In genomic region chr3:143002083-143002712, GRCh38 we compare ENCODE assay signal across 9 cellular contexts. TPM values are rescaled to one million over a fixed set of nuclear protein-coding genes. Genes with fewer than 3 reads are reported as not detected.
DNase-seq lines count a peak whose midpoint lies in the region; ATAC-seq, FAIRE-seq and TF ChIP-seq lines count a peak whose summit lies in the region.
"Had no signal": no experiment of that assay in that cellular context is flagged by ENCODE, and none has a peak within 500 bp of the region (broad histone marks: within the 10 kb centered on the region; RNA-seq: fewer than 3 reads in every experiment).

No MANE protein-coding gene starts in this region.

- DNase-seq in ELR (ENCODE audit: low read depth) (peak; percentile 57), SKM-1 treated with dmso at 0.1 percent for 144 hours (lab: John Stamatoyannopoulos, UW; ENCODE audit: unreplicated experiment) (peak; percentile 39), H1 (ENCODE audit: low read depth in 1 of 2, low spot score in 2 of 2) (no peak), natural killer cell (no peak), NCI-H345 (lab: John Stamatoyannopoulos, UW) (no peak), occipital lobe (lab: John Stamatoyannopoulos, UW) (no peak)

- H3K79me2 ChIP-seq in H1 (ENCODE audit: control insufficient read depth in 1 of 2, insufficient read depth in 2 of 2, low read length in 2 of 2), result peaks cover 46 to 62% of the 10 kb centered on the region in 2 experiments

- H3K36me3 Mint-ChIP-seq in natural killer cell, result no peaks in the 10 kb centered on the region

- H3K56ac ChIP-seq in H1 (replicated peaks; ENCODE audit: insufficient read length, low read depth, low read length), result peak overlapping the region; percentile 59

- TF ChIP-seq EP300 in H1 (IDR thresholded peaks at IDR 0.05; ENCODE audit: borderline replicate concordance in 1 of 2, low read depth in 2 of 2, low read length in 2 of 2), result no peak

- intact Hi-C loops in natural killer cell (cut with micrococcal nuclease), result loop anchor here (5.0 kb wide), 2 partner anchors 425 to 970 kb away; partner anchors contain the start of genes ATR and DIPK2A

- H3K4me3 Mint-ChIP-seq in natural killer cell, result peak overlapping the region; percentile 99

- H2AK5ac ChIP-seq in H1 (ENCODE audit: low read depth, low read length), result no peak overlapping the region

- no peak overlapping the region; the same call in 1 of the 2 replicates for H2BK12ac ChIP-seq in H1 (ENCODE audit: low read depth, low read length)

- 0 out of 2 replicates have a peak overlapping the region, but pooled peaks have one; percentile 9 for H3K18ac ChIP-seq in H1 (ENCODE audit: extremely low read depth, low read length)

- H4K91ac ChIP-seq in H1 (replicated peaks; ENCODE audit: insufficient read length, low read length), result no peak overlapping the region

- H4K20me1 ChIP-seq in H1 (replicated peaks in 1 of 2; ENCODE audit: control insufficient read depth in 1 of 2, insufficient read depth in 2 of 2, low read length in 2 of 2), result peaks cover 3 to 6% of the 10 kb centered on the region in 2 experiments

- H2BK5ac ChIP-seq in H1 (ENCODE audit: low read depth, low read length), result peak overlapping the region; percentile 97; the same call in 1 of the 2 replicates

- no peaks in the 10 kb centered on the region for H3K27me3 ChIP-seq in H1 (replicated peaks in 1 of 4; ENCODE audit: control insufficient read depth in 3 of 4, extremely low read depth in 1 of 4, insufficient read depth in 3 of 4, low read length in 3 of 4)

- H3K27ac ChIP-seq in H1 (ENCODE audit: low read depth, low read length), result peak overlapping the region; percentile 89

- no peak overlapping the region for H3K23ac ChIP-seq in H1 (ENCODE audit: insufficient read length)

- FAIRE-seq in H1 (lab: Jason Lieb, UNC), result no peak
- FAIRE-seq: colon had no signal

- H2BK20ac ChIP-seq in H1 (ENCODE audit: low read length), result no peak overlapping the region

- ATAC-seq in GM21360 (IDR thresholded peaks at IDR 0.05; ENCODE audit: unreplicated experiment) (peak; percentile 27), HG03565 (IDR thresholded peaks at IDR 0.05; ENCODE audit: unreplicated experiment) (peak; percentile 19), natural killer cell (no peak)

- H3K4me1 Mint-ChIP-seq in natural killer cell, result peaks cover 48 to 52% of the 10 kb centered on the region in 2 donors

- peak in 1 of 2 experiments; percentile 49; a peak in 1 of 3 replicates for TF ChIP-seq POLR2A in H1 (IDR thresholded peaks at IDR 0.05; ENCODE audit: control extremely low read depth in 1 of 2, low read depth in 2 of 2, low read length in 2 of 2)

- no peak overlapping the region for H2BK15ac ChIP-seq in H1 (ENCODE audit: low read length)

- no peak overlapping the region for H3K14ac ChIP-seq in H1 (ENCODE audit: insufficient read length)

- peak overlapping the region; percentile 98; the same call in 1 of the 2 replicates for H4K8ac ChIP-seq in H1 (ENCODE audit: extremely low read depth, insufficient read depth, low read length)

- WGBS in H1 (ENCODE audit: extremely low coverage in 1 of 2, insufficient coverage in 1 of 2, insufficient read length in 1 of 2, insufficient replicate concordance in 2 of 2, low coverage in 1 of 2, low lambda C conversion rate in 2 of 2, missing lambda C conversion rate in 1 of 2), 2 experiments, result 4% methylated on average over 19 of the region's 19 CpGs; no CpG with 5 or more reads in 1 of the 2 experiments

- TF ChIP-seq RAD21 in H1 (IDR thresholded peaks at IDR 0.05 in 1 of 2, conservative IDR thresholded peaks at IDR 0.05 in 1 of 2; ENCODE audit: low read depth in 2 of 2, low read length in 2 of 2), result no peak

- no peaks in the 10 kb centered on the region for H3K9me3 Mint-ChIP-seq in natural killer cell

- no peaks in the 10 kb centered on the region for H3K9me3 ChIP-seq in H1 (ENCODE audit: insufficient read depth in 2 of 2, low read depth in 1 of 2, low read length in 1 of 2)

- 0 out of 2 replicates have a peak overlapping the region, but pooled peaks have one; percentile 24 for H2AFZ ChIP-seq in H1 (ENCODE audit: low read length)

- peaks cover 0 to 4% (median 2%) of the 10 kb centered on the region in 4 experiments; a peak in 2 of 7 replicates for H3K4me1 ChIP-seq in H1 (replicated peaks in 1 of 4; ENCODE audit: control insufficient read depth in 3 of 4, insufficient read depth in 4 of 4, low read length in 3 of 4)

- H3K79me1 ChIP-seq in H1 (ENCODE audit: low read depth, low read length), result no peaks in the 10 kb centered on the region; the same call in 1 of the 2 replicates

- H3K4ac ChIP-seq in H1 (replicated peaks; ENCODE audit: insufficient read length, low read depth, low read length), result no peak overlapping the region

- peak overlapping the region; percentile 81 to 99 (median 90) for H3K4me3 ChIP-seq in H1 (ENCODE audit: extremely low read depth in 1 of 4, insufficient read depth in 2 of 4, low read depth in 3 of 4, low read length in 4 of 4)

- peak overlapping the region; percentile 78 to 85 for H3K4me2 ChIP-seq in H1 (ENCODE audit: insufficient read depth in 1 of 2, low read depth in 2 of 2, low read length in 2 of 2)

- CTCF ChIA-PET in H1 (lab: Charles Lee; ENCODE audit: partially characterized antibody), result interaction anchor here (0.6 to 2.6 kb wide), 7 partner anchors 10 to 58 kb away, joined by 3 to 12 read pairs (median 4); no protein-coding TSS in a partner anchor

- H3K36me3 ChIP-seq in H1 (ENCODE audit: control insufficient read depth in 2 of 4, insufficient read depth in 4 of 4, low read length in 3 of 4), result no peaks in the 10 kb centered on the region

- peak overlapping the region; percentile 89 to 98 (median 94) for H3K9ac ChIP-seq in H1 (replicated peaks in 1 of 4; ENCODE audit: extremely low read depth in 1 of 4, low read depth in 3 of 4, low read length in 3 of 4)

- peak overlapping the region; percentile 99 to 100 for H3K27ac Mint-ChIP-seq in natural killer cell

- no peak overlapping the region for H2BK120ac ChIP-seq in H1 (replicated peaks; ENCODE audit: low read depth, low read length)

- no peak overlapping the region for H4K5ac ChIP-seq in H1 (ENCODE audit: insufficient read length, low read depth, low read length)

- H3K23me2 ChIP-seq in H1 (ENCODE audit: low read depth, low read length), result peaks cover 7% of the 10 kb centered on the region; the same call in 1 of the 2 replicates

- POLR2A ChIA-PET in H1 (lab: Charles Lee; ENCODE audit: partially characterized antibody), result interaction anchor here (0.7 to 3.2 kb wide), 20 partner anchors 9 to 422 kb away, joined by 3 to 25 read pairs (median 4); partner anchors contain the start of genes PAQR9 and TRPC1

- H3K27me3 Mint-ChIP-seq in natural killer cell (ENCODE audit: low read depth in 2 of 2), result peaks cover 0 to 7% of the 10 kb centered on the region in 2 donors

- TF ChIP-seq CTCF in H1 (IDR thresholded peaks at IDR 0.05; ENCODE audit: control extremely low read depth in 1 of 3, insufficient read depth in 1 of 3, low read depth in 1 of 3, low read length in 3 of 3) (no peak), natural killer cell (IDR thresholded peaks at IDR 0.05) (no peak)

TF ChIP-seq in H1, 55 proteins besides CTCF, POLR2A, EP300 and RAD21 (continues in another document):
- TF ChIP-seq ATF3 (IDR thresholded peaks at IDR 0.05; ENCODE audit: insufficient read depth, low read depth, low read length), result no peak
- TF ChIP-seq SIN3A (conservative IDR thresholded peaks at IDR 0.05 in 1 of 2, IDR thresholded peaks at IDR 0.05 in 1 of 2; ENCODE audit: low read depth in 1 of 2, low read length in 2 of 2), result no peak
- TF ChIP-seq MAFK (IDR thresholded peaks at IDR 0.05; ENCODE audit: low read depth, low read length), result no peak
- TF ChIP-seq SAP30 (IDR thresholded peaks at IDR 0.05; ENCODE audit: insufficient read depth, insufficient replicate concordance, low read length), result peak; percentile 50
- TF ChIP-seq HDAC2 (IDR thresholded peaks at IDR 0.05; ENCODE audit: borderline replicate concordance in 1 of 2, low read depth in 2 of 2, low read length in 2 of 2), result no peak
- TF ChIP-seq E2F6 (IDR thresholded peaks at IDR 0.05), result no peak; the same call in 1 of the 2 replicates
- no peak for TF ChIP-seq CHD2 (IDR thresholded peaks at IDR 0.05; ENCODE audit: low read length)
- no peak for TF ChIP-seq SIRT6 (IDR thresholded peaks at IDR 0.05; ENCODE audit: low read length)
- no peak; the same call in 1 of the 2 replicates for TF ChIP-seq CEBPB (IDR thresholded peaks at IDR 0.05; ENCODE audit: low read depth, low read length)
- TF ChIP-seq SP2 (IDR thresholded peaks at IDR 0.05; ENCODE audit: low read length), result no peak

RNA-seq across cellular contexts. Expression of gene U2SURP, which starts 0.8 kb away (rescaled TPM):
- 160 and 167 TPM in 2 replicates for total RNA-seq in H1 (2021; fragmentation: NEBNext Ultra II Directional; extraction: Animal tissue kit (Norgen Biotek cat#: 25700))
- polyA plus RNA-seq in H1 (2011; rRNA removed), result 14.4 and 22.2 TPM in 2 replicates
- 39.7 TPM for polyA plus RNA-seq in H1 (2011; cell fraction: cytosol; rRNA removed)
- polyA plus RNA-seq in H1 (2011; cell fraction: nucleus; rRNA removed), result 33.7 TPM
- polyA plus RNA-seq in H1 (2012, experiment 1 of 2), result 63.6 to 190 TPM (median 81.1 TPM) in 4 replicates
- polyA plus RNA-seq in H1 (2012, experiment 2 of 2), result 7.5 TPM
- polyA plus RNA-seq in H1 (2013, experiment 1 of 2), result 168 TPM
- polyA plus RNA-seq in H1 (2013, experiment 2 of 2), result 146 TPM
- 86.4 and 112 TPM in 2 replicates for polyA minus RNA-seq in H1 (2011; rRNA and poly(A)+ RNA removed)
- polyA minus RNA-seq in H1 (2011; cell fraction: cytosol; rRNA and poly(A)+ RNA removed), result 52.3 TPM
- 151 TPM for polyA minus RNA-seq in H1 (2011; cell fraction: nucleus; rRNA and poly(A)+ RNA removed)
- total RNA-seq in natural killer cell (100 to 1,000 TPM; 165 to 179 (median 172) TPM), occipital lobe (160 TPM)

RNA-seq across cellular contexts. Expression of gene PAQR9, which starts 38.7 kb away (rescaled TPM):
- total RNA-seq in H1 (2021; fragmentation: NEBNext Ultra II Directional; extraction: Animal tissue kit (Norgen Biotek cat#: 25700)), result 2.6 and 2.7 TPM in 2 replicates
- polyA plus RNA-seq in H1 (2011; rRNA removed), result 5.2 and 7.5 TPM in 2 replicates
- polyA plus RNA-seq in H1 (2011; cell fraction: cytosol; rRNA removed), result 4.0 TPM
- polyA plus RNA-seq in H1 (2011; cell fraction: nucleus; rRNA removed), result 5.0 TPM
- polyA plus RNA-seq in H1 (2012, experiment 1 of 2), result 2.0 to 2.5 TPM (median 2.3 TPM) in 4 replicates
- polyA plus RNA-seq in H1 (2012, experiment 2 of 2), result 2.1 TPM
- 1.9 TPM for polyA plus RNA-seq in H1 (2013, experiment 1 of 2)
- polyA plus RNA-seq in H1 (2013, experiment 2 of 2), result 2.1 TPM
- polyA minus RNA-seq in H1 (2011; rRNA and poly(A)+ RNA removed), result 4.9 and 5.2 TPM in 2 replicates
- 2.3 TPM for polyA minus RNA-seq in H1 (2011; cell fraction: cytosol; rRNA and poly(A)+ RNA removed)
- polyA minus RNA-seq in H1 (2011; cell fraction: nucleus; rRNA and poly(A)+ RNA removed), result 10.7 TPM
- total RNA-seq in natural killer cell, result not detected
- total RNA-seq in occipital lobe, result 0.94 TPM

Comparison
In these comparisons a context has a peak if more than half of its experiments do, and no peak if none do; other contexts are left out.
1. DNase-seq: peak in ELR (single experiment) and SKM-1 treated with dmso at 0.1 percent for 144 hours (single experiment); none in H1 (0 of 2), natural killer cell (single experiment), NCI-H345 (single experiment) and occipital lobe (single experiment).
2. ATAC-seq: peak in GM21360 (single experiment) and HG03565 (single experiment); none in natural killer cell (0 of 3).